Comparison of ENCODE assay signal across 18 cellular contexts in genomic region chr7:127256326-127256725, GRCh38.
"Had no signal": no experiment of that assay in that cellular context is flagged by ENCODE, and none has a peak within 500 bp of the region (broad histone marks: within the 10 kb centered on the region; RNA-seq: fewer than 3 reads in every experiment).

No MANE protein-coding gene starts in this region.

- H3K4me3 ChIP-seq: K562, SJSA1, SK-N-MC had no signal

- DNase-seq: Kasumi-1, MM.1S, NCI-H1092 treated with DMSO at 0.1 percent for 48 hours, NCI-H1436, NCI-H1930, NCI-H2081, NCI-H2107, NCI-H345, NCI-H510A, NCI-H524 treated with DMSO at 0.1 percent for 48 hours, NCI-H69, NCI-H774, Right ventricle myocardium superior, RPMI8226, SIG-M5 had no signal
